In genomic region chr5:139273322-139273571, GRCh38 we compare ENCODE assay signal across 8 cellular contexts. TPM values are rescaled to one million over a fixed set of nuclear protein-coding genes. Genes with fewer than 3 reads are reported as not detected.
DNase-seq lines count a peak whose midpoint lies in the region; ATAC-seq and TF ChIP-seq lines count a peak whose summit lies in the region.

No MANE protein-coding gene starts in this region.

- H3K4me1 Mint-ChIP-seq in type B pancreatic cell (ENCODE audit: unreplicated experiment): peaks cover 34% of the 10 kb centered on the region

- no peaks in the 10 kb centered on the region for H3K27me3 Mint-ChIP-seq in type B pancreatic cell

- no peak for TF ChIP-seq POLR2A in right lobe of liver (IDR thresholded peaks at IDR 0.05)

- H3K36me3 Mint-ChIP-seq in type B pancreatic cell: peaks cover 6% of the 10 kb centered on the region

- H3K27ac ChIP-seq in right lobe of liver: peak overlapping the region; percentile 76 to 87 (median 85)

- peaks cover 10% of the 10 kb centered on the region; the same call in 1 of the 2 replicates for H3K4me1 ChIP-seq in BE2C
- H3K4me1 ChIP-seq in right lobe of liver: peaks cover 0 to 28% (median 7%) of the 10 kb centered on the region in 4 donors

- no CpG with 5 or more reads among the region's 3 CpGs for WGBS in right lobe of liver (ENCODE audit: insufficient coverage, low coverage, low lambda C conversion rate, missing lambda C conversion rate)

- peak overlapping the region; percentile 35 for H3K27ac Mint-ChIP-seq in type B pancreatic cell

- TF ChIP-seq CTCF in BE2C (IDR thresholded peaks at IDR 0.05; ENCODE audit: low read depth, low read length): no peak
- no peak for TF ChIP-seq CTCF in astrocyte of the spinal cord (IDR thresholded peaks at IDR 0.05; ENCODE audit: low read depth, low read length)
- no peak for TF ChIP-seq CTCF in right lobe of liver (IDR thresholded peaks at IDR 0.05)
- TF ChIP-seq CTCF in type B pancreatic cell (conservative IDR thresholded peaks at IDR 0.05): no peak

- H3K4me3 ChIP-seq in BE2C (ENCODE audit: low read depth, low read length) (peak overlapping the region; percentile 93), astrocyte of the spinal cord (ENCODE audit: low read depth, low read length) (peak overlapping the region; percentile 80), right lobe of liver (peak overlapping the region; percentile 55 to 61 (median 57))

- ATAC-seq in HG03108 (IDR thresholded peaks at IDR 0.05; ENCODE audit: unreplicated experiment) (peak; percentile 17), right lobe of liver (no peak), HG02678 (IDR thresholded peaks at IDR 0.05; ENCODE audit: unreplicated experiment) (no peak)

- H3K9me3 ChIP-seq in BE2C (no peaks in the 10 kb centered on the region), right lobe of liver (no peaks in the 10 kb centered on the region)

- H3K9me3 Mint-ChIP-seq in type B pancreatic cell: no peaks in the 10 kb centered on the region

- no peaks in the 10 kb centered on the region for H3K27me3 ChIP-seq in BE2C
- no peaks in the 10 kb centered on the region for H3K27me3 ChIP-seq in right lobe of liver

- peaks cover 32% of the 10 kb centered on the region for H3K36me3 ChIP-seq in BE2C
- peaks cover 0 to under 1% (median under 1%) of the 10 kb centered on the region in 4 donors for H3K36me3 ChIP-seq in right lobe of liver

- peak overlapping the region; percentile 90 for H3K4me3 Mint-ChIP-seq in type B pancreatic cell

- DNase-seq in BE2C (no peak), astrocyte of the spinal cord (ENCODE audit: low read depth, low spot score) (no peak), right lobe of liver (no peak), type B pancreatic cell (ENCODE audit: extremely low spot score, unreplicated experiment) (no peak), globus pallidus (ENCODE audit: low spot score) (no peak)
- no peak for DNase-seq in stimulated activated CD4-positive, alpha-beta T cell treated with anti-CD3 and anti-CD28 coated beads, Interleukin-1b, Interleukin-23, amount 100 ng/mL, for 48 hours

- in situ Hi-C loops in astrocyte of the spinal cord (cut with HindIII; ENCODE audit: low sequenced_read_pairs): no loop called here

- intact Hi-C loops in right lobe of liver (cut with DNase I): no loop called here

RNA-seq across cellular contexts. Expression of gene MATR3, which starts 20.3 kb away (rescaled TPM):
- polyA plus RNA-seq in BE2C (2012; ENCODE audit: insufficient read depth, insufficient read length, low read depth): 178 TPM
- total RNA-seq in right lobe of liver (10 to 100 TPM; 43.5 to 73.8 (median 65.3) TPM), type B pancreatic cell (ENCODE audit: low replicate concordance) (185 and 276 TPM in 2 replicates)
